Comparison of ENCODE assay signal across 8 cellular contexts in genomic region chr11:134253189-134253993, GRCh38. TPM values are rescaled to one million over a fixed set of nuclear protein-coding genes. Genes with fewer than 3 reads are reported as not detected.
DNase-seq lines count a peak whose midpoint lies in the region; ATAC-seq, FAIRE-seq and TF ChIP-seq lines count a peak whose summit lies in the region.

Gene ACAD8, plus strand, starts transcription at chr11:134253568. Its CDS starts 33 bp downstream, at chr11:134253601.
Gene THYN1, minus strand, starts transcription at chr11:134253352. Its CDS starts 470 bp downstream, at chr11:134252882.

- ATAC-seq in GM18870 (IDR thresholded peaks at IDR 0.05; ENCODE audit: unreplicated experiment) (peak; percentile 97), HG03135 (IDR thresholded peaks at IDR 0.05; ENCODE audit: unreplicated experiment) (peak; percentile 99)

- CTCF ChIA-PET in AG04449 (lab: Yijun Ruan, JAX): interaction anchor here (1.0 to 2.4 kb wide), 3 partner anchors 9 to 42 kb away, joined by 3 to 15 read pairs (median 11); no protein-coding TSS in a partner anchor

- no peak for FAIRE-seq in small intestine (lab: Jason Lieb, UNC)

- no peaks in the 10 kb centered on the region for H3K27me3 ChIP-seq in breast epithelium
- no peaks in the 10 kb centered on the region for H3K27me3 ChIP-seq in iPS-20b (ENCODE audit: insufficient read depth, low read length)
- H3K27me3 ChIP-seq in small intestine (ENCODE audit: control insufficient read depth in 2 of 2, insufficient read depth in 2 of 2, low read length in 2 of 2): no peaks in the 10 kb centered on the region

- no peaks in the 10 kb centered on the region for H3K9me3 ChIP-seq in breast epithelium
- no peaks in the 10 kb centered on the region for H3K9me3 ChIP-seq in iPS-20b (ENCODE audit: insufficient read depth, low read depth, low read length)
- no peaks in the 10 kb centered on the region for H3K9me3 ChIP-seq in small intestine (ENCODE audit: control insufficient read depth, low read depth)

- H3K4me1 ChIP-seq in breast epithelium (peaks cover 5 to 14% of the 10 kb centered on the region in 2 donors), iPS-20b (ENCODE audit: insufficient read depth, low read length) (peaks cover 9% of the 10 kb centered on the region), small intestine (ENCODE audit: control insufficient read depth in 2 of 2, insufficient read depth in 1 of 2, low read depth in 1 of 2, low read length in 1 of 2) (peaks cover 0 to 5% of the 10 kb centered on the region in 2 donors)

- DNase-seq in AG04449 (ENCODE audit: low read depth, low spot score): peak; percentile 74
- peak; percentile 88 for DNase-seq in NCI-H2196 treated with DMSO at 0.1 percent for 48 hours (lab: John Stamatoyannopoulos, UW; ENCODE audit: unreplicated experiment)
- DNase-seq in breast epithelium (ENCODE audit: low spot score in 2 of 2): peak; percentile 95
- peak; percentile 96 for DNase-seq in small intestine

- no peak for TF ChIP-seq CTCF in AG04449 (IDR thresholded peaks at IDR 0.05; ENCODE audit: insufficient read depth, low read length, missing control alignments)
- peak; percentile 31 for TF ChIP-seq CTCF in VCaP (conservative IDR thresholded peaks at IDR 0.05)
- peak in 2 of 3 donors; percentile 29 to 37 for TF ChIP-seq CTCF in breast epithelium (IDR thresholded peaks at IDR 0.05)

- POLR2A ChIA-PET in AG04449 (lab: Yijun Ruan, JAX): no interaction called here

- 0 to 1% (median 0%) methylated on average over 60 to 70 of the region's 70 CpGs for WGBS in small intestine, 3 donors

- TF ChIP-seq POLR2A in breast epithelium (IDR thresholded peaks at IDR 0.05): peak; percentile 24

- H3K9ac ChIP-seq in iPS-20b (ENCODE audit: low read depth, low read length): peak within 1 kb of the TSS; percentile 93

- H3K36me3 ChIP-seq in breast epithelium (no peaks in the 10 kb centered on the region), iPS-20b (ENCODE audit: insufficient read depth, low read depth, low read length) (peaks cover 48% of the 10 kb centered on the region), small intestine (ENCODE audit: control insufficient read depth in 2 of 2, insufficient read depth in 2 of 2, low read length in 2 of 2) (peaks cover 2 to 11% of the 10 kb centered on the region in 2 donors)

- intact Hi-C loops in breast epithelium (cut with DNase I; ENCODE audit: low total_unique reads): no loop called here

- H3K4me3 ChIP-seq in AG04449 (ENCODE audit: low read depth, low read length) (peak within 1 kb of the TSS; percentile 79), breast epithelium (peak within 1 kb of the TSS; percentile 81 to 96 (median 91)), iPS-20b (ENCODE audit: low read length) (peak within 1 kb of the TSS; percentile 100), small intestine (ENCODE audit: low read depth in 1 of 2, low read length in 2 of 2) (peak within 1 kb of the TSS; percentile 98)

- peak within 1 kb of the TSS; percentile 76 for H3K27ac ChIP-seq in VCaP
- H3K27ac ChIP-seq in breast epithelium: peak within 1 kb of the TSS; percentile 61 to 71
- peak within 1 kb of the TSS; percentile 55 for H3K27ac ChIP-seq in iPS-20b (ENCODE audit: low read length)
- H3K27ac ChIP-seq in small intestine (ENCODE audit: low read depth in 1 of 2, low read length in 1 of 2): peak within 1 kb of the TSS; percentile 17 to 81

RNA-seq across cellular contexts. Expression of gene ACAD8, which starts in this region (rescaled TPM):
- 10 to 100 TPM; 20.5 to 46.2 (median 40.4) TPM for total RNA-seq in breast epithelium
- 10 to 100 TPM; 18.0 to 29.3 (median 20.0) TPM for polyA plus RNA-seq in small intestine

RNA-seq across cellular contexts. Expression of gene THYN1, which starts in this region (rescaled TPM):
- 10 to 100 TPM; 51.7 to 73.9 (median 58.7) TPM for total RNA-seq in breast epithelium
- 10 to 100 TPM; 39.2 to 50.5 (median 45.4) TPM for polyA plus RNA-seq in small intestine

Comparison
In these comparisons a context has a peak if more than half of its experiments do, and no peak if none do; other contexts are left out.
1. Peak in every context shown above with its lines: DNase-seq, ATAC-seq, H3K4me3 ChIP-seq and H3K27ac ChIP-seq.